Comparison of ENCODE assay signal across 1 cellular context in the genomic region with DNA sequence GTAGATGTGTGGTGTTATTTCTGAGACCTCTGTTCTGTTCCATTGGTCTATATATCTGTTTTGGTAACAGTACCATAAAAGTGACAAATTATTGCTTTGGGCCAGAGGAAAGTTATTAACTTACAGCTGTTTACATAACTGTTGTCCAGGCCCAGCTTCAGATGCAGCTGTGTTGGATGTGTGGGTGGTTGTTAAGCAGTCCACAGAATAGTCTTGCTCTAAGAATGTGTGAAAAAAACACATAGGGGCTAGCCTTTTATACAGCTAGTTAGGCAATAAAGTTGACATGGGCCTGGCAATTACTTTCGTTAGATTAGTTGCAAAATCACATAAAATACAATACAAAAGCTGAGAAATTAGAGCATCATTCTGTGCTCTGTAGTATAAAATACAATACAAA.
TF ChIP-seq lines count a peak whose summit lies in the region.

No MANE protein-coding gene starts in this region.

TF ChIP-seq in IMR-90, 13 proteins besides CTCF, POLR2A, EP300 and RAD21 (continued from another document):
- TF ChIP-seq, protein P1, sequence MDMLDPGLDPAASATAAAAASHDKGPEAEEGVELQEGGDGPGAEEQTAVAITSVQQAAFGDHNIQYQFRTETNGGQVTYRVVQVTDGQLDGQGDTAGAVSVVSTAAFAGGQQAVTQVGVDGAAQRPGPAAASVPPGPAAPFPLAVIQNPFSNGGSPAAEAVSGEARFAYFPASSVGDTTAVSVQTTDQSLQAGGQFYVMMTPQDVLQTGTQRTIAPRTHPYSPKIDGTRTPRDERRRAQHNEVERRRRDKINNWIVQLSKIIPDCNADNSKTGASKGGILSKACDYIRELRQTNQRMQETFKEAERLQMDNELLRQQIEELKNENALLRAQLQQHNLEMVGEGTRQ (IDR thresholded peaks at IDR 0.05; ENCODE audit: low read depth, low read length), result no peak
TF ChIP-seq in IMR-90: peak in this region for 0.
